8 cellular contexts compared by ENCODE assay signal in genomic region chr1:156052862-156053769, GRCh38. TPM values are rescaled to one million over a fixed set of nuclear protein-coding genes. Genes with fewer than 3 reads are reported as not detected.
A peak's percentile ranks its signal among the peaks of the same experiment; 100 is the strongest.
DNase-seq lines count a peak whose midpoint lies in the region; ATAC-seq and TF ChIP-seq lines count a peak whose summit lies in the region.

No MANE protein-coding gene starts in this region.

- H3K27me3 Mint-ChIP-seq in activated T-helper 2 cell treated with anti-CD3 and anti-CD28 coated beads, Interferon-gamma antibody, Interleukin-2, Interleukin-4, amounts not matched to agents 10 μg/mL and 5 μg/mL and 100 μg/mL, durations not matched to agents 14 hours and 24 hours and 36 hours (ENCODE audit: low read depth), result no peaks in the 10 kb centered on the region
- peaks cover 17% of the 10 kb centered on the region for H3K27me3 Mint-ChIP-seq in neural progenitor cell (ENCODE audit: insufficient read depth, low read depth)

- H3K9ac ChIP-seq in HUES64 (ENCODE audit: low read depth, low read length), result peak overlapping the region; percentile 72
- H3K9ac ChIP-seq in neural progenitor cell, result no peak overlapping the region
- peak overlapping the region; percentile 60 to 62 for H3K9ac ChIP-seq in stomach smooth muscle (ENCODE audit: low read length in 2 of 2)

- peaks cover 39% of the 10 kb centered on the region for H3K36me3 ChIP-seq in HUES64 (ENCODE audit: insufficient read depth, low read length)
- no peaks in the 10 kb centered on the region for H3K36me3 ChIP-seq in neural progenitor cell
- peaks cover 7 to 16% of the 10 kb centered on the region in 2 donors for H3K36me3 ChIP-seq in stomach smooth muscle (ENCODE audit: control insufficient read depth in 2 of 2, insufficient read depth in 2 of 2, low read length in 2 of 2)

- H3K27ac Mint-ChIP-seq in activated T-helper 2 cell treated with anti-CD3 and anti-CD28 coated beads, Interferon-gamma antibody, Interleukin-2, Interleukin-4, amounts not matched to agents 10 μg/mL and 5 μg/mL and 100 μg/mL, durations not matched to agents 14 hours and 24 hours and 36 hours, result peak overlapping the region; percentile 92
- H3K27ac Mint-ChIP-seq in neural progenitor cell, result peak overlapping the region; percentile 97

- peaks cover 25% of the 10 kb centered on the region for H3K4me1 Mint-ChIP-seq in activated T-helper 2 cell treated with anti-CD3 and anti-CD28 coated beads, Interferon-gamma antibody, Interleukin-2, Interleukin-4, amounts not matched to agents 10 μg/mL and 5 μg/mL and 100 μg/mL, durations not matched to agents 14 hours and 24 hours and 36 hours (ENCODE audit: low read depth)
- H3K4me1 Mint-ChIP-seq in neural progenitor cell, result peaks cover 23% of the 10 kb centered on the region

- intact Hi-C loops in activated T-helper 2 cell treated with anti-CD3 and anti-CD28 coated beads, Interferon-gamma antibody, Interleukin-2, Interleukin-4, amounts not matched to agents 10 μg/mL and 5 μg/mL and 100 μg/mL, durations not matched to agents 14 hours and 24 hours and 36 hours (cut with micrococcal nuclease), result loop anchor here (5.0 kb wide), 1 partner anchor 846 kb away; the partner anchor contains the start of genes MTX1 and THBS3

- DNase-seq in EL (peak; percentile 72), RPMI7951 (ENCODE audit: low read depth) (peak; percentile 67), fibroblast of pulmonary artery (ENCODE audit: low read depth) (peak; percentile 75), neural progenitor cell (ENCODE audit: low spot score) (peak; percentile 94)
- peak; percentile 66 for DNase-seq in activated T-helper 2 cell treated with anti-CD3 and anti-CD28 coated beads, Interferon-gamma antibody, Interleukin-2, Interleukin-4, amounts not matched to agents 10 μg/mL and 5 μg/mL and 100 μg/mL, durations not matched to agents 14 hours and 24 hours and 36 hours (ENCODE audit: low spot score)

- no peaks in the 10 kb centered on the region for H3K9me3 Mint-ChIP-seq in activated T-helper 2 cell treated with anti-CD3 and anti-CD28 coated beads, Interferon-gamma antibody, Interleukin-2, Interleukin-4, amounts not matched to agents 10 μg/mL and 5 μg/mL and 100 μg/mL, durations not matched to agents 14 hours and 24 hours and 36 hours
- H3K9me3 Mint-ChIP-seq in neural progenitor cell, result no peaks in the 10 kb centered on the region

- under 1% methylated on average over 45 of the region's 63 CpGs for whole genome bisulfite sequencing in HUES64

- no peak for ATAC-seq in GM19328 (IDR thresholded peaks at IDR 0.05; ENCODE audit: unreplicated experiment)

- peaks cover 22% of the 10 kb centered on the region for H4K20me1 ChIP-seq in neural progenitor cell (ENCODE audit: low read depth)

- H3K36me3 Mint-ChIP-seq in activated T-helper 2 cell treated with anti-CD3 and anti-CD28 coated beads, Interferon-gamma antibody, Interleukin-2, Interleukin-4, amounts not matched to agents 10 μg/mL and 5 μg/mL and 100 μg/mL, durations not matched to agents 14 hours and 24 hours and 36 hours (ENCODE audit: low read depth), result peaks cover 47% of the 10 kb centered on the region
- H3K36me3 Mint-ChIP-seq in neural progenitor cell, result peaks cover 23% of the 10 kb centered on the region

- H3K9me3 ChIP-seq in HUES64 (ENCODE audit: insufficient read depth, low read depth, low read length), result no peaks in the 10 kb centered on the region
- no peaks in the 10 kb centered on the region for H3K9me3 ChIP-seq in neural progenitor cell (ENCODE audit: low read depth)
- no peaks in the 10 kb centered on the region for H3K9me3 ChIP-seq in stomach smooth muscle (ENCODE audit: control insufficient read depth in 2 of 2, low read length in 2 of 2)

- H3K4me3 ChIP-seq in HUES64 (ENCODE audit: low read length) (peak overlapping the region; percentile 91), fibroblast of pulmonary artery (replicated peaks; ENCODE audit: low read depth, low read length) (peak overlapping the region; percentile 81), neural progenitor cell (peak overlapping the region; percentile 90), stomach smooth muscle (ENCODE audit: low read length in 2 of 2) (peak overlapping the region; percentile 73 to 79)

- H3K4me3 Mint-ChIP-seq in activated T-helper 2 cell treated with anti-CD3 and anti-CD28 coated beads, Interferon-gamma antibody, Interleukin-2, Interleukin-4, amounts not matched to agents 10 μg/mL and 5 μg/mL and 100 μg/mL, durations not matched to agents 14 hours and 24 hours and 36 hours (ENCODE audit: low read depth), result peak overlapping the region; percentile 96
- peak overlapping the region; percentile 98 for H3K4me3 Mint-ChIP-seq in neural progenitor cell

- peak overlapping the region; percentile 64 for H3K4me2 ChIP-seq in neural progenitor cell

- H3K27ac ChIP-seq in HUES64 (ENCODE audit: low read depth, low read length) (peak overlapping the region; percentile 78; the same call in 1 of the 2 replicates), neural progenitor cell (no peak overlapping the region), stomach smooth muscle (ENCODE audit: low read length) (peak overlapping the region; percentile 64)

- no peaks in the 10 kb centered on the region for H3K27me3 ChIP-seq in HUES64 (ENCODE audit: insufficient read depth, low read length)
- H3K27me3 ChIP-seq in neural progenitor cell, result no peaks in the 10 kb centered on the region
- H3K27me3 ChIP-seq in stomach smooth muscle (ENCODE audit: control insufficient read depth in 1 of 2, insufficient read depth in 2 of 2, low read length in 2 of 2), result no peaks in the 10 kb centered on the region

- peak; percentile 22 for TF ChIP-seq CTCF in fibroblast of pulmonary artery (IDR thresholded peaks at IDR 0.05; ENCODE audit: low read length, missing control alignments)
- peak; percentile 55 for TF ChIP-seq CTCF in neural progenitor cell (IDR thresholded peaks at IDR 0.05)

- H2AFZ ChIP-seq in neural progenitor cell (replicated peaks), result peak overlapping the region; percentile 47

- H3K79me2 ChIP-seq in neural progenitor cell (ENCODE audit: low read depth), result peaks cover 52% of the 10 kb centered on the region

- H3K4me1 ChIP-seq in HUES64 (ENCODE audit: insufficient read depth, low read length) (peaks cover 4% of the 10 kb centered on the region; the same call in 1 of the 2 replicates), neural progenitor cell (peaks cover 5% of the 10 kb centered on the region), stomach smooth muscle (ENCODE audit: control insufficient read depth, insufficient read depth, low read length) (peaks cover 23% of the 10 kb centered on the region)

- H3F3A ChIP-seq in neural progenitor cell (ENCODE audit: low read depth), result peaks cover 6% of the 10 kb centered on the region

RNA-seq across cellular contexts. Expression of gene UBQLN4, which starts 0.5 kb away (rescaled TPM):
- polyA plus RNA-seq in HUES64 (2013, experiment 1 of 2), result 41.6 TPM
- polyA plus RNA-seq in HUES64 (2013, experiment 2 of 2), result 41.3 TPM
- 19.6 and 20.3 TPM in 2 replicates for total RNA-seq in RPMI7951 (2014; rRNA removed; shearing (Covaris generic))
- total RNA-seq in activated T-helper 2 cell treated with anti-CD3 and anti-CD28 coated beads, Interferon-gamma antibody, Interleukin-2, Interleukin-4, amounts not matched to agents 10 μg/mL and 5 μg/mL and 100 μg/mL, durations not matched to agents 14 hours and 24 hours and 36 hours, result 71.3 and 73.3 TPM in 2 replicates
- total RNA-seq in neural progenitor cell (ENCODE audit: low replicate concordance), result 43.7 and 64.9 TPM in 2 replicates

RNA-seq across cellular contexts. Expression of gene LAMTOR2, which starts 1.5 kb away (rescaled TPM):
- 66.4 TPM for polyA plus RNA-seq in HUES64 (2013, experiment 1 of 2)
- polyA plus RNA-seq in HUES64 (2013, experiment 2 of 2), result 72.2 TPM
- total RNA-seq in RPMI7951 (2014; rRNA removed; shearing (Covaris generic)), result 102 and 118 TPM in 2 replicates
- 71.0 and 72.5 TPM in 2 replicates for total RNA-seq in activated T-helper 2 cell treated with anti-CD3 and anti-CD28 coated beads, Interferon-gamma antibody, Interleukin-2, Interleukin-4, amounts not matched to agents 10 μg/mL and 5 μg/mL and 100 μg/mL, durations not matched to agents 14 hours and 24 hours and 36 hours
- total RNA-seq in neural progenitor cell (ENCODE audit: low replicate concordance), result 29.4 and 50.6 TPM in 2 replicates

RNA-seq across cellular contexts. Expression of gene RAB25, which starts 7.8 kb away (rescaled TPM):
- 17.1 TPM for polyA plus RNA-seq in HUES64 (2013, experiment 1 of 2)
- polyA plus RNA-seq in HUES64 (2013, experiment 2 of 2), result 21.3 TPM
- total RNA-seq in RPMI7951 (2014; rRNA removed; shearing (Covaris generic)), result not detected in 2 replicates
- 0.18 and 0.21 TPM in 2 replicates for total RNA-seq in activated T-helper 2 cell treated with anti-CD3 and anti-CD28 coated beads, Interferon-gamma antibody, Interleukin-2, Interleukin-4, amounts not matched to agents 10 μg/mL and 5 μg/mL and 100 μg/mL, durations not matched to agents 14 hours and 24 hours and 36 hours
- 2.4 and 7.7 TPM in 2 replicates for total RNA-seq in neural progenitor cell (ENCODE audit: low replicate concordance)

RNA-seq across cellular contexts. Expression of gene MEX3A, which starts 29.1 kb away (rescaled TPM):
- polyA plus RNA-seq in HUES64 (2013, experiment 1 of 2), result 41.6 TPM
- 47.7 TPM for polyA plus RNA-seq in HUES64 (2013, experiment 2 of 2)
- 2.1 and 2.4 TPM in 2 replicates for total RNA-seq in RPMI7951 (2014; rRNA removed; shearing (Covaris generic))
- 1.2 and 1.6 TPM in 2 replicates for total RNA-seq in activated T-helper 2 cell treated with anti-CD3 and anti-CD28 coated beads, Interferon-gamma antibody, Interleukin-2, Interleukin-4, amounts not matched to agents 10 μg/mL and 5 μg/mL and 100 μg/mL, durations not matched to agents 14 hours and 24 hours and 36 hours
- total RNA-seq in neural progenitor cell (ENCODE audit: low replicate concordance), result 32.2 and 62.6 TPM in 2 replicates

RNA-seq across cellular contexts. Expression of gene SSR2, which starts 32.4 kb away (rescaled TPM):
- polyA plus RNA-seq in HUES64 (2013, experiment 1 of 2), result 191 TPM
- 190 TPM for polyA plus RNA-seq in HUES64 (2013, experiment 2 of 2)
- total RNA-seq in RPMI7951 (2014; rRNA removed; shearing (Covaris generic)), result 657 and 685 TPM in 2 replicates
- 227 and 239 TPM in 2 replicates for total RNA-seq in activated T-helper 2 cell treated with anti-CD3 and anti-CD28 coated beads, Interferon-gamma antibody, Interleukin-2, Interleukin-4, amounts not matched to agents 10 μg/mL and 5 μg/mL and 100 μg/mL, durations not matched to agents 14 hours and 24 hours and 36 hours
- total RNA-seq in neural progenitor cell (ENCODE audit: low replicate concordance), result 293 and 314 TPM in 2 replicates
